Comparison of ENCODE assay signal across 8 cellular contexts in genomic region chr11:96341237-96342130, GRCh38. TPM values are rescaled to one million over a fixed set of nuclear protein-coding genes. Genes with fewer than 3 reads are reported as not detected.
DNase-seq lines count a peak whose midpoint lies in the region; ATAC-seq and TF ChIP-seq lines count a peak whose summit lies in the region.

No MANE protein-coding gene starts in this region.

- H3K4me1 ChIP-seq in OCI-LY7 (ENCODE audit: insufficient read depth, low read length, poor library complexity, severe bottlenecking), result peaks cover 39% of the 10 kb centered on the region
- peaks cover 11 to 59% (median 16%) of the 10 kb centered on the region in 3 donors for H3K4me1 ChIP-seq in gastroesophageal sphincter

- no peaks in the 10 kb centered on the region for H3K9me3 ChIP-seq in OCI-LY7 (ENCODE audit: low read length)
- H3K9me3 ChIP-seq in gastroesophageal sphincter, result no peaks in the 10 kb centered on the region

- no peaks in the 10 kb centered on the region for H3K9me2 ChIP-seq in OCI-LY7 (ENCODE audit: insufficient read depth, low read length)

- no peaks in the 10 kb centered on the region for H3K9me3 Mint-ChIP-seq in HFFc6
- H3K9me3 Mint-ChIP-seq in type B pancreatic cell, result no peaks in the 10 kb centered on the region

- H3K4me3 Mint-ChIP-seq in HFFc6, result peak overlapping the region; percentile 95
- peak overlapping the region; percentile 97 for H3K4me3 Mint-ChIP-seq in type B pancreatic cell

- 0 to 29% methylated on average over 1 to 2 of the region's 26 CpGs for WGBS in gastroesophageal sphincter (ENCODE audit: low coverage in 1 of 2), 2 donors

- no peaks in the 10 kb centered on the region for H3K27me3 ChIP-seq in gastroesophageal sphincter

- TF ChIP-seq CTCF in HFFc6 (IDR thresholded peaks at IDR 0.05) (peak; percentile 77), OCI-LY7 (conservative IDR thresholded peaks at IDR 0.05; ENCODE audit: low read length) (peak; percentile 73), gastroesophageal sphincter (IDR thresholded peaks at IDR 0.05) (peak in 3 of 4 experiments; percentile 50 to 63 (median 53)), omental fat pad (IDR thresholded peaks at IDR 0.05) (peak in 1 of 3 donors; percentile 19), type B pancreatic cell (conservative IDR thresholded peaks at IDR 0.05) (peak; percentile 48)

- TF ChIP-seq POLR2A in gastroesophageal sphincter (IDR thresholded peaks at IDR 0.05), result peak in 1 of 2 donors; percentile 12

- peak; percentile 54 for DNase-seq in HFFc6
- DNase-seq in OCI-LY7 (ENCODE audit: low spot score), result peak; percentile 37
- peak; percentile 88 for DNase-seq in activated effector memory CD4-positive, alpha-beta T cell treated with anti-CD3 and anti-CD28 coated beads, Interleukin-2, amount 50 U/mL, for 16 hours
- no peak for DNase-seq in omental fat pad (ENCODE audit: low spot score)
- DNase-seq in type B pancreatic cell (ENCODE audit: extremely low spot score, unreplicated experiment), result no peak
- no peak for DNase-seq in DMS153 (lab: John Stamatoyannopoulos, UW)

- H2AFZ ChIP-seq in OCI-LY7 (ENCODE audit: low read length), result peak overlapping the region; percentile 94

- CTCF ChIA-PET in OCI-LY7 (lab: Charles Lee; ENCODE audit: unreplicated experiment), result interaction anchor here (0.6 to 0.7 kb wide), 2 partner anchors 10 to 1067 kb away, joined by 4 read pairs; no protein-coding TSS in a partner anchor

- peak overlapping the region; percentile 77 for H3K4me2 ChIP-seq in OCI-LY7 (ENCODE audit: low read length)

- H4K20me1 ChIP-seq in OCI-LY7 (ENCODE audit: insufficient read depth, low read length), result no peaks in the 10 kb centered on the region

- intact Hi-C loops in OCI-LY7 (cut with micrococcal nuclease; ENCODE audit: unreplicated experiment), result loop anchor here (2.0 kb wide), 3 partner anchors 49 to 157 kb away; partner anchors contain the start of gene JRKL

- POLR2A ChIA-PET in OCI-LY7 (lab: Charles Lee), result interaction anchor here (0.6 to 1.9 kb wide), 5 partner anchors 10 to 1596 kb away, joined by 3 to 8 read pairs (median 4); partner anchors contain the start of genes CCDC82 and JRKL

- H3K4me3 ChIP-seq in GM08714 (ENCODE audit: low read length) (peak overlapping the region; percentile 100), OCI-LY7 (ENCODE audit: low read depth, low read length, poor library complexity, severe bottlenecking) (peak overlapping the region; percentile 68), gastroesophageal sphincter (peak overlapping the region; percentile 62 to 99)

- H3K36me3 ChIP-seq in OCI-LY7 (ENCODE audit: insufficient read depth, low read length) (no peaks in the 10 kb centered on the region), gastroesophageal sphincter (no peaks in the 10 kb centered on the region)

- no peak for TF ChIP-seq EP300 in gastroesophageal sphincter (IDR thresholded peaks at IDR 0.05)

- no peak overlapping the region for H3K27ac ChIP-seq in OCI-LY7 (ENCODE audit: low read depth, low read length, poor library complexity, severe bottlenecking)
- H3K27ac ChIP-seq in gastroesophageal sphincter, result peak overlapping the region; percentile 81 to 90 (median 86)

- H3K27me3 Mint-ChIP-seq in HFFc6 (ENCODE audit: insufficient read depth) (no peaks in the 10 kb centered on the region; the same call in 1 of the 2 replicates), type B pancreatic cell (no peaks in the 10 kb centered on the region)

- H3K4me1 Mint-ChIP-seq in HFFc6 (ENCODE audit: low read depth) (peaks cover 56% of the 10 kb centered on the region), type B pancreatic cell (ENCODE audit: unreplicated experiment) (peaks cover 49% of the 10 kb centered on the region)

- no peaks in the 10 kb centered on the region for H3K79me2 ChIP-seq in OCI-LY7 (ENCODE audit: insufficient read depth, low read depth, low read length)

- H3K27ac Mint-ChIP-seq in HFFc6 (peak overlapping the region; percentile 95), type B pancreatic cell (peak overlapping the region; percentile 86)

- ATAC-seq in gastroesophageal sphincter (peak; percentile 36), omental fat pad (ENCODE audit: low FRiP score) (peak; percentile 33)

- peaks cover 41% of the 10 kb centered on the region for H3K36me3 Mint-ChIP-seq in HFFc6 (ENCODE audit: low read depth)
- H3K36me3 Mint-ChIP-seq in type B pancreatic cell, result peaks cover 6% of the 10 kb centered on the region

- no TSS peak for BruUV-seq in OCI-LY7 (replicated peaks; lab: Mats Ljungman, UMichigan)

RNA-seq across cellular contexts. Expression of gene MAML2, which starts 1.5 kb away (rescaled TPM):
- total RNA-seq in HFFc6 (2021; fragmentation: NEBNext Ultra II Directional; extraction: Animal tissue kit (Norgen Biotek cat#: 25700)), result 10 to 100 TPM; 24.9 to 30.8 (median 28.3) TPM
- total RNA-seq in OCI-LY7 (2014; rRNA removed; shearing (Covaris generic)), result 0.54 and 1.0 TPM in 2 replicates
- total RNA-seq in OCI-LY7 (2022), result 0.15 and 0.26 TPM in 2 replicates
- 10 to 100 TPM; 15.8 to 31.8 (median 23.7) TPM for total RNA-seq in gastroesophageal sphincter
- total RNA-seq in omental fat pad, result 10 to 100 TPM; 34.2 to 49.8 (median 44.4) TPM
- 20.8 and 33.6 TPM in 2 replicates for total RNA-seq in type B pancreatic cell (ENCODE audit: low replicate concordance)

RNA-seq across cellular contexts. Expression of gene CCDC82, which starts 48.2 kb away (rescaled TPM):
- 10 to 100 TPM; 14.0 to 18.2 (median 17.2) TPM for total RNA-seq in HFFc6 (2021; fragmentation: NEBNext Ultra II Directional; extraction: Animal tissue kit (Norgen Biotek cat#: 25700))
- 22.2 and 23.0 TPM in 2 replicates for total RNA-seq in OCI-LY7 (2014; rRNA removed; shearing (Covaris generic))
- total RNA-seq in OCI-LY7 (2022), result 43.6 and 47.5 TPM in 2 replicates
- 10 to 100 TPM; 17.3 to 28.9 (median 24.7) TPM for total RNA-seq in gastroesophageal sphincter
- 10 to 100 TPM; 16.0 to 34.4 (median 24.6) TPM for total RNA-seq in omental fat pad
- 15.2 and 21.7 TPM in 2 replicates for total RNA-seq in type B pancreatic cell (ENCODE audit: low replicate concordance)

RNA-seq across cellular contexts. Expression of gene JRKL, which starts 48.3 kb away (rescaled TPM):
- total RNA-seq in HFFc6 (2021; fragmentation: NEBNext Ultra II Directional; extraction: Animal tissue kit (Norgen Biotek cat#: 25700)), result 10 to 100 TPM; 11.1 to 15.1 (median 13.5) TPM
- total RNA-seq in OCI-LY7 (2014; rRNA removed; shearing (Covaris generic)), result 4.9 and 6.0 TPM in 2 replicates
- total RNA-seq in OCI-LY7 (2022) (10.0 and 12.3 TPM in 2 replicates), gastroesophageal sphincter (1 to 10 TPM; 6.1 to 9.6 (median 7.6) TPM), omental fat pad (1 to 10 TPM; 4.2 to 6.8 (median 6.2) TPM), type B pancreatic cell (ENCODE audit: low replicate concordance) (11.5 and 13.9 TPM in 2 replicates)

Comparison
In these comparisons a context has a peak if more than half of its experiments do, and no peak if none do; other contexts are left out.
1. DNase-seq: peak in HFFc6 (single experiment), OCI-LY7 (single experiment) and activated effector memory CD4-positive, alpha-beta T cell treated with anti-CD3 and anti-CD28 coated beads, Interleukin-2, amount 50 U/mL, for 16 hours (single experiment); none in omental fat pad (single experiment), type B pancreatic cell (single experiment) and DMS153 (single experiment).
2. RNA of gene MAML2, which starts 1.5 kb away (total RNA-seq): 34.2 to 49.8 TPM in omental fat pad, 24.9 to 30.8 TPM in HFFc6, 15.8 to 31.8 TPM in gastroesophageal sphincter and 20.8 to 33.6 TPM in type B pancreatic cell; 0.15 to 1.0 TPM in OCI-LY7; every median in the first group is over 4 times any median in the second.
3. Peak in every context shown above with its lines, with median percentiles within 50 percentile points of each other: H3K4me3 ChIP-seq.